Comparison of ENCODE assay signal across 24 cellular contexts in the genomic region with DNA sequence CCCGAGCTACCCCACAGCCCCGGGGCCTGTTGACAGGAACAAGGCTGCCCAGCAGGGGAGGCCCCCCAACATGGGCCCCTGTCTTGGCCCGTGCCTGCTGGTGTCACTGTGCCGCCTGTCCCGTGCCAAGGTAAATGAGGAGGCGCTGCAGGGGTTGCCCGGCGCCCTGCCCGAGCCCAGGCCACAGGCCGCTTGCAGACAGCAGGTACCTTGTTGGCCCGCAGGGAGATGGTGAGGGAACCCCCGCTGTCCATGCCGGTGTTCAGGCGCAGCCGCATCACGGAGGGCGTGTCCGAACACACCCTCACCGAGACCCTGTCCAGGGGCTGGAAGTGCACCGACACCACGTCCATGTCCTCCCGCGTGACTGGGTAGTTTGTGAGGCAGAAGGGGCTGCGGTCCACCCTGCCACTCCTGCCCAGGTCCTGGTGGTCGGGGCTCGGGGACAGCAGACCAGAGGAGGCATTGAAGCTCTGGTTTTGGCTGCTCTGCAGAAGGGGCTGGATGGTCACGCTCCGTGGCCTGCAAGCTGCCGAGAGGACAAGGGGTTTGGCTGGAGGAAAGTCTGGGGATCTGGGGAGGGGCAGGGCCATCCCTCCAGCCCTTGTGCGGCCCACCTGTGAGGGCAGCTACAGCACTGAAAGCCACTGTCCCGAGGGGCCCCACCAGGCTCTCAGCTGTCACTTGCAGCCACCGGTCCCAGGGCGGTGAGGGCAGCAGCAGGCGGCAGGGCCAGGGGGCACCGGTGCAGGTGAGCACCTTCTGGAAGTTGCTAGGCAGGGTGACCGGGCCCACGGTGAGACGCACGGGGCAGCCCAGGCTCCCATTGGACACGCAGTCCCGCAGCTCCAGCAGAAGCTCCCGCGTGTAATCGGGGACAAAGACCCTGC.
"Had no signal": no experiment of that assay in that cellular context is flagged by ENCODE, and none has a peak within 500 bp of the region (broad histone marks: within the 10 kb centered on the region; RNA-seq: fewer than 3 reads in every experiment).

No MANE protein-coding gene starts in this region.

- H3K27me3 ChIP-seq: ascending aorta, neural progenitor cell had no signal

- ATAC-seq: effector memory CD8-positive, alpha-beta T cell; left lobe of liver; lower lobe of right lung; natural killer cell; sciatic nerve; stimulated activated effector memory CD8-positive, alpha-beta T cell treated with anti-CD3 and anti-CD28 coated beads, Interleukin-12 subunit alpha, Interleukin-12 subunit beta, amount 100 ng/mL, for 72 hours; T-cell had no signal

- H3K9me3 ChIP-seq: ascending aorta, lower lobe of right lung, thoracic aorta had no signal

- H3K4me3 ChIP-seq: ascending aorta, lower lobe of right lung, neural progenitor cell, skin epidermis, thoracic aorta had no signal

- H3K36me3 ChIP-seq: neural progenitor cell had no signal

- H2AFZ ChIP-seq: neural progenitor cell had no signal

- H3K27ac ChIP-seq: ascending aorta, lower lobe of right lung, neural progenitor cell, skin epidermis, thoracic aorta had no signal

- H3K4me2 ChIP-seq: neural progenitor cell had no signal

- DNase-seq: activated CD4-positive, alpha-beta T cell treated with anti-CD3 and anti-CD28 coated beads for 4 hours; activated CD4-positive, alpha-beta T cell treated with anti-CD3 and anti-CD28 coated beads, Interleukin-2, amount 50 U/mL, for 4 hours; activated effector memory CD4-positive, alpha-beta T cell treated with anti-CD3 and anti-CD28 coated beads, Interleukin-2, amount 50 U/mL, for 16 hours; activated naive CD4-positive, alpha-beta T cell treated with anti-CD3 and anti-CD28 coated beads, Interleukin-2, amount 10 ng/mL, durations not matched to agents 7 days and 5 days; activated naive CD8-positive, alpha-beta T cell treated with anti-CD3 and anti-CD28 coated beads, Interleukin-2, amount 10 ng/mL, durations not matched to agents 7 days and 5 days; activated T-cell treated with anti-CD3 and anti-CD28 coated beads, Interleukin-2, amount 50 U/mL, for 1 hour; cortex of kidney; effector memory CD8-positive, alpha-beta T cell; hippocampal formation; lower lobe of right lung; mesendoderm; natural killer cell; stimulated activated CD4-positive, alpha-beta T cell treated with anti-CD3 and anti-CD28 coated beads, Interleukin-4, amount 100 ng/mL, for 24 hours; T-cell; trophoblast cell had no signal

- FAIRE-seq: keratinocyte, urothelium cell line had no signal

- H3K9ac ChIP-seq: neural progenitor cell had no signal
